8 cellular contexts compared by ENCODE assay signal in genomic region chr1:209627349-209628196, GRCh38. TPM values are rescaled to one million over a fixed set of nuclear protein-coding genes. Genes with fewer than 3 reads are reported as not detected.
DNase-seq lines count a peak whose midpoint lies in the region; ATAC-seq and TF ChIP-seq lines count a peak whose summit lies in the region.

No MANE protein-coding gene starts in this region.

- H3K27me3 ChIP-seq in MM.1S (replicated peaks; ENCODE audit: insufficient read depth, low read length) = no peaks in the 10 kb centered on the region
- no peaks in the 10 kb centered on the region for H3K27me3 ChIP-seq in upper lobe of right lung

- peak; percentile 80 for ATAC-seq in upper lobe of right lung

- H3K27ac ChIP-seq in MM.1S (ENCODE audit: low read length) (no peak overlapping the region), upper lobe of right lung (no peak overlapping the region)

- TF ChIP-seq CTCF in MM.1S (IDR thresholded peaks at IDR 0.05; ENCODE audit: low read length) (peak; percentile 100), upper lobe of right lung (IDR thresholded peaks at IDR 0.05) (peak; percentile 96)

- H3K4me1 ChIP-seq in MM.1S (ENCODE audit: low read length) (no peaks in the 10 kb centered on the region), upper lobe of right lung (peaks cover 19% of the 10 kb centered on the region)

- H3F3A ChIP-seq in MM.1S (ENCODE audit: insufficient read depth, low read length) = no peaks in the 10 kb centered on the region

- H3K4me3 ChIP-seq in MM.1S (ENCODE audit: low read length) (no peak overlapping the region), upper lobe of right lung (no peak overlapping the region)

- no peak overlapping the region for H3K4me2 ChIP-seq in MM.1S (ENCODE audit: low read depth, low read length)

- H2AFZ ChIP-seq in MM.1S (ENCODE audit: low read length) = peak overlapping the region; percentile 40; the same call in 1 of the 2 replicates

- H3K36me3 ChIP-seq in MM.1S (replicated peaks; ENCODE audit: insufficient read depth, low read length) (no peaks in the 10 kb centered on the region), upper lobe of right lung (no peaks in the 10 kb centered on the region)

- H3K9me3 ChIP-seq in MM.1S (replicated peaks; ENCODE audit: insufficient read depth, low read length) (no peaks in the 10 kb centered on the region), upper lobe of right lung (no peaks in the 10 kb centered on the region)

- peak; percentile 88 for DNase-seq in ELR (ENCODE audit: low read depth)
- DNase-seq in H4 (ENCODE audit: low spot score) = peak; percentile 68
- peak; percentile 75 for DNase-seq in MM.1S
- peak; percentile 81 for DNase-seq in SK-MEL-5 (ENCODE audit: low read depth, low spot score)
- DNase-seq in activated naive CD4-positive, alpha-beta T cell treated with Interleukin-2 at 50 U/mL for 16 hours = peak; percentile 81
- peak; percentile 84 for DNase-seq in glomerular visceral epithelial cell (ENCODE audit: extremely low spot score)
- peak; percentile 85 for DNase-seq in pons (ENCODE audit: low spot score)
- peak; percentile 85 for DNase-seq in upper lobe of right lung

- H3K9me2 ChIP-seq in MM.1S (replicated peaks; ENCODE audit: insufficient read depth, low read length) = no peaks in the 10 kb centered on the region

- in situ Hi-C loops in SK-MEL-5 (cut with HindIII; ENCODE audit: low pct_unique_long_range_greater_than_20kb, low sequenced_read_pairs) = no loop called here

- no peaks in the 10 kb centered on the region for H3K79me2 ChIP-seq in MM.1S (ENCODE audit: low read length)

- intact Hi-C loops in upper lobe of right lung (cut with DNase I) = no loop called here

- H4K20me1 ChIP-seq in MM.1S (ENCODE audit: insufficient read depth, low read length) = no peaks in the 10 kb centered on the region

- H3K9ac ChIP-seq in MM.1S (ENCODE audit: low read length) = no peak overlapping the region

RNA-seq across cellular contexts. Expression of gene LAMB3, which starts 24.7 kb away (rescaled TPM):
- 1.3 and 1.8 TPM in 2 replicates for total RNA-seq in H4 (2014; rRNA removed; shearing (Covaris generic))
- 0.88 and 2.0 TPM in 2 replicates for total RNA-seq in SK-MEL-5 (2014; rRNA removed; shearing (Covaris generic))
- 1.7 and 4.2 TPM in 2 replicates for polyA plus RNA-seq in SK-MEL-5 (2015; cell fraction: cytosol; rRNA removed)
- 1.1 and 1.3 TPM in 2 replicates for polyA plus RNA-seq in SK-MEL-5 (2015; cell fraction: nucleus; rRNA removed)
- 83.3 TPM for total RNA-seq in upper lobe of right lung

RNA-seq across cellular contexts. Expression of gene CAMK1G, which starts 44.1 kb away (rescaled TPM):
- total RNA-seq in H4 (2014; rRNA removed; shearing (Covaris generic)) = not detected in 2 replicates
- total RNA-seq in SK-MEL-5 (2014; rRNA removed; shearing (Covaris generic)) = not detected in 2 replicates
- polyA plus RNA-seq in SK-MEL-5 (2015; cell fraction: cytosol; rRNA removed) = not detected in 2 replicates
- polyA plus RNA-seq in SK-MEL-5 (2015; cell fraction: nucleus; rRNA removed) = 0.16 TPM in 1 of 2 replicates, not detected in the other
- 1.4 TPM for total RNA-seq in upper lobe of right lung

RNA-seq across cellular contexts. Expression of gene G0S2, which starts 47.6 kb away (rescaled TPM):
- total RNA-seq in H4 (2014; rRNA removed; shearing (Covaris generic)) = 0.31 TPM in 1 of 2 replicates, not detected in the other
- 0.18 TPM in 1 of 2 replicates, not detected in the other for total RNA-seq in SK-MEL-5 (2014; rRNA removed; shearing (Covaris generic))
- 0.56 and 1.2 TPM in 2 replicates for polyA plus RNA-seq in SK-MEL-5 (2015; cell fraction: cytosol; rRNA removed)
- polyA plus RNA-seq in SK-MEL-5 (2015; cell fraction: nucleus; rRNA removed) = 0.33 TPM in 1 of 2 replicates, not detected in the other
- total RNA-seq in upper lobe of right lung = 36.5 TPM

Comparison
In these comparisons a context has a peak if more than half of its experiments do, and no peak if none do; other contexts are left out.
1. RNA of gene LAMB3, which starts 24.7 kb away (total RNA-seq): 83.3 TPM in upper lobe of right lung (single experiment); 0.88 to 2.0 TPM in SK-MEL-5 and 1.3 to 1.8 TPM in H4; every median in the first group is over 10 times any median in the second.
2. RNA of gene G0S2, which starts 47.6 kb away (total RNA-seq): 36.5 TPM in upper lobe of right lung (single experiment); 0.31 TPM in H4 and 0.18 TPM in SK-MEL-5; every median in the first group is over 10 times any median in the second.
3. Peak in every context shown above with its lines, with median percentiles within 50 percentile points of each other: DNase-seq.